28 cellular contexts compared by ENCODE assay signal in the genomic region with DNA sequence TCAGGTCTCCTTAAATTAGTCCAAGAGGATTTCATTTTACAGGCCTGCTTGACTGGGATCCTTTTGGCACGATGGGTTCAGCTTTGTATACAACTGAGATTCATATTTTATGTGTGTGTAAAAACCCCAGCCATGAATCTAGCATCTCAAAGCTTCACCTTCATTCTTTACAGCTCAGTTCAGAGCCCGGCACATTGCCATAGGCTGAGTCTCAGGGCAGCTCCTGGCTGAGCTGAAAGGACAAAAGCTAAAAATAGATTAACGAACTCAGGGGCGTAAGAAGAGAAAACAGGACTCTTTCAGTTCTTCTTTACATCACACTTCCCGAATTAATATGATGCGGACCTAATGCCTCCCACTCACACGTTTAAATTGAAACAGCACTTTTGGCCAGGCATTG.
DNase-seq lines count a peak whose midpoint lies in the region; ATAC-seq and TF ChIP-seq lines count a peak whose summit lies in the region.
"Had no signal": no experiment of that assay in that cellular context is flagged by ENCODE, and none has a peak within 500 bp of the region (broad histone marks: within the 10 kb centered on the region; RNA-seq: fewer than 3 reads in every experiment).

No MANE protein-coding gene starts in this region.

- H3K36me3 ChIP-seq in left ventricle myocardium inferior (no peaks in the 10 kb centered on the region), stomach smooth muscle (ENCODE audit: control insufficient read depth in 2 of 2, insufficient read depth in 2 of 2, low read length in 2 of 2) (no peaks in the 10 kb centered on the region)
- H3K36me3 ChIP-seq: BLaER1, cardiac muscle cell, esophagus squamous epithelium had no signal

- H3K9me3 ChIP-seq in left ventricle myocardium inferior (replicated peaks) = peaks cover 5% of the 10 kb centered on the region
- H3K9me3 ChIP-seq in stomach smooth muscle (ENCODE audit: control insufficient read depth in 2 of 2, low read length in 2 of 2) = no peaks in the 10 kb centered on the region
- H3K9me3 ChIP-seq: BLaER1, esophagus squamous epithelium had no signal

- no peaks in the 10 kb centered on the region for H3K27me3 ChIP-seq in left ventricle myocardium inferior (ENCODE audit: low read depth)
- no peaks in the 10 kb centered on the region for H3K27me3 ChIP-seq in stomach smooth muscle (ENCODE audit: control insufficient read depth in 1 of 2, insufficient read depth in 2 of 2, low read length in 2 of 2)
- H3K27me3 ChIP-seq: BLaER1, cardiac muscle cell, esophagus squamous epithelium, hepatocyte had no signal

- TF ChIP-seq CTCF in left ventricle myocardium inferior (IDR thresholded peaks at IDR 0.05; ENCODE audit: borderline replicate concordance) = no peak

- ATAC-seq in GM19023 (IDR thresholded peaks at IDR 0.05; ENCODE audit: unreplicated experiment) (no peak), HG02852 (IDR thresholded peaks at IDR 0.05; ENCODE audit: unreplicated experiment) (no peak), HG03432 (IDR thresholded peaks at IDR 0.05; ENCODE audit: unreplicated experiment) (no peak)
- ATAC-seq: activated CD8-positive, alpha-beta T cell treated with anti-CD3 and anti-CD28 coated beads for 36 hours; naive thymus-derived CD4-positive, alpha-beta T cell had no signal

- H3K9ac ChIP-seq in stomach smooth muscle (ENCODE audit: low read length in 2 of 2) = no peak overlapping the region
- H3K9ac ChIP-seq: BLaER1 had no signal

- H3K4me3 ChIP-seq in left ventricle myocardium inferior (no peak overlapping the region), stomach smooth muscle (ENCODE audit: low read length in 2 of 2) (peak overlapping the region; percentile 0 to 45)
- H3K4me3 ChIP-seq: BLaER1, cardiac muscle cell, esophagus squamous epithelium, hepatocyte, SK-N-MC had no signal

- DNase-seq in MV-4-11 (lab: John Stamatoyannopoulos, UW) (peak; percentile 91), RPMI8226 (peak; percentile 86), left ventricle myocardium inferior (peak; percentile 18)
- DNase-seq: activated CD4-positive, alpha-beta T cell treated with anti-CD3 and anti-CD28 coated beads for 1 hour; activated CD8-positive, alpha-beta T cell treated with anti-CD3 and anti-CD28 coated beads for 36 hours; amygdala; cortex of kidney; endodermal cell; esophagus squamous epithelium; foreskin melanocyte; GOT3; naive thymus-derived CD4-positive, alpha-beta T cell; NCI-H1092; NCI-H187; NCI-H2171; NCI-H510A; NK-92 treated with Interleukin-12 subunit alpha and Interleukin-12 subunit beta, amount 100 ng/mL, for 24 hours; retina; stimulated activated CD4-positive, alpha-beta T cell treated with anti-CD3 and anti-CD28 coated beads, Interleukin-2, amount 100 ng/mL, for 24 hours had no signal

- H3K4me1 ChIP-seq in left ventricle myocardium inferior (peaks cover 8% of the 10 kb centered on the region), stomach smooth muscle (ENCODE audit: control insufficient read depth, insufficient read depth, low read length) (no peaks in the 10 kb centered on the region)
- H3K4me1 ChIP-seq: BLaER1, esophagus squamous epithelium had no signal

- H3K27ac ChIP-seq in left ventricle myocardium inferior (replicated peaks) (no peak overlapping the region), stomach smooth muscle (ENCODE audit: low read length) (peak overlapping the region; percentile 56)
- H3K27ac ChIP-seq: BLaER1, cardiac muscle cell, esophagus squamous epithelium, hepatocyte, RWPE1, SK-N-MC had no signal

- intact Hi-C loops in left ventricle myocardium inferior (cut with micrococcal nuclease) = no loop called here

Comparison
In these comparisons a context has a peak if more than half of its experiments do, and no peak if none do; other contexts are left out.
1. DNase-seq: peak in every context shown above with its lines; median percentile 91 in MV-4-11; 86 in RPMI8226; 18 in left ventricle myocardium inferior.